ENCODE assay signal across 31 cellular contexts in the genomic region with DNA sequence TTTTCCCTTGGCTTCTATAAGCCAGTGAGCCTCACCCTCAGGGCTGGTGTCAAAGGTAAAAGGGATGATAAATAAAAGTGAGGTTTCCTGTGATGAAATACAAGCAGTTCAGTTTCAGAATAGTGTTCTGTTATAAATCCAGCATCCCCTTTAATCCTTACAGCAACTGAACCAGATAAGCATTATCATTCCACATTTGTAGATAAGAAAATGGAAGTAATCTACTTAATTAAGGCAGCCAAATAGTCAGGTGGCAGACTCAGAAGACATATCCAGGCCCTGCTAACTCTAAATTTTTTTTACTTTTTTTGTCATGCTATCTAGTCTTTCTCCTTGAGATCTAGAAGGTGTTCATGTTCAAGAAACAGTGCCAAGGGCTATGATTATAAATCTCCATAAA.
"Had no signal": no experiment of that assay in that cellular context is flagged by ENCODE, and none has a peak within 500 bp of the region (broad histone marks: within the 10 kb centered on the region; RNA-seq: fewer than 3 reads in every experiment).

No MANE protein-coding gene starts in this region.

- H3K27ac ChIP-seq: adrenal gland, ascending aorta, cardiac muscle cell, VCaP had no signal

- ATAC-seq: activated CD8-positive, alpha-beta memory T cell treated with anti-CD3 and anti-CD28 coated beads, Interleukin-2, amount 10 ng/mL, durations not matched to agents 7 days and 5 days; activated CD8-positive, alpha-beta T cell treated with anti-CD3 and anti-CD28 coated beads, Interleukin-2, amount 10 ng/mL, durations not matched to agents 7 days and 5 days; activated naive CD4-positive, alpha-beta T cell treated with anti-CD3 and anti-CD28 coated beads, Interleukin-2, amount 50 U/mL, for 72 hours had no signal

- H3K4me1 ChIP-seq: adrenal gland, ascending aorta had no signal

- H3K36me3 ChIP-seq: adrenal gland, ascending aorta, cardiac muscle cell had no signal

- DNase-seq: activated B cell treated with CpG ODN at 0.5 μM for 24 hours; activated CD4-positive, alpha-beta memory T cell treated with anti-CD3 and anti-CD28 coated beads, Interleukin-2, amount 10 ng/mL, durations not matched to agents 7 days and 5 days; activated CD4-positive, alpha-beta T cell treated with anti-CD3 and anti-CD28 coated beads for 48 hours; activated CD4-positive, alpha-beta T cell treated with anti-CD3 and anti-CD28 coated beads, Interleukin-2, amount 10 ng/mL, durations not matched to agents 7 days and 5 days; activated CD4-positive, alpha-beta T cell treated with anti-CD3 and anti-CD28 coated beads, Interleukin-2, amount 50 U/mL, for 48 hours; activated CD4-positive, CD25-positive, alpha-beta regulatory T cell treated with anti-CD3 and anti-CD28 coated beads, Interleukin-2, amount 50 U/mL, for 72 hours; activated CD8-positive, alpha-beta memory T cell treated with anti-CD3 and anti-CD28 coated beads for 24 hours; activated CD8-positive, alpha-beta memory T cell treated with anti-CD3 and anti-CD28 coated beads, Interleukin-2, amount 10 ng/mL, durations not matched to agents 7 days and 5 days; activated CD8-positive, alpha-beta memory T cell treated with anti-CD3 and anti-CD28 coated beads, Interleukin-2, amount 50 U/mL, for 48 hours; activated CD8-positive, alpha-beta T cell treated with anti-CD3 and anti-CD28 coated beads, Interleukin-2, amount 10 ng/mL, durations not matched to agents 7 days and 5 days; activated effector memory CD4-positive, alpha-beta T cell treated with Interleukin-2 at 50 U/mL for 16 hours; activated gamma-delta T cell; activated naive CD4-positive, alpha-beta T cell treated with anti-CD3 and anti-CD28 coated beads for 36 hours; activated naive CD4-positive, alpha-beta T cell treated with anti-CD3 and anti-CD28 coated beads, Interleukin-2, amount 50 U/mL, for 16 hours; activated naive CD8-positive, alpha-beta T cell treated with anti-CD3 and anti-CD28 coated beads for 36 hours; activated T-cell treated with anti-CD3 and anti-CD28 coated beads, Interleukin-2, amount 50 U/mL, for 24 hours; activated T-cell treated with anti-CD3 and anti-CD28 coated beads, Interleukin-2, amount 50 U/mL, for 48 hours; adrenal gland; amygdala; anterior cingulate cortex; caudate nucleus; cerebellar nuclear complex; T-helper 1 cell; T-helper 2 cell; T-helper 9 cell had no signal

- H3K9me3 ChIP-seq: adrenal gland, ascending aorta had no signal

- H3K27me3 ChIP-seq: adrenal gland, ascending aorta, cardiac muscle cell had no signal

- FAIRE-seq: bronchial epithelial cell, TTC549 had no signal

- H3K4me3 ChIP-seq: adrenal gland, ascending aorta, cardiac muscle cell had no signal
